ENCODE assay signal across 1 cellular context in the genomic region with DNA sequence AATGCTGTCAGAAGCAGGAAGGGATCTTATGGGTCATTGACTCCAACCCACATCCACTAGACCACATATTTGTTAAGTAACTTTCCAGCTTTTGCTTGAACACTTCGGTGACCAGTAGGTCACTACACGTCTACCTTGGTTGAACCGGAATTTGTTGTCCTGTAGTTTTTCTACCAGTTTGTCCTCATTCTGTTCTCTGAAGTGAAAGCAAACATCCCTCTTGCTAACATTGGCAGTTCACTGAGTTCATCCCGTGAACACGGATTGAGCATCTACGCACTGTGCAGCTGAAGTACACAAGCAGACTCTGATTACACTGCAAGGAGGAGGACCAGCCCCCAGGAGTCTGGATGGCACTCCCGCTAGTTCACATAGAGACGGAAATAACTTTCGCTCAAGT.
TF ChIP-seq lines count a peak whose summit lies in the region.

No MANE protein-coding gene starts in this region.

TF ChIP-seq in neural cell, 6 proteins besides CTCF, POLR2A, EP300 and RAD21 (continued from another document):
- TF ChIP-seq, protein P1, sequence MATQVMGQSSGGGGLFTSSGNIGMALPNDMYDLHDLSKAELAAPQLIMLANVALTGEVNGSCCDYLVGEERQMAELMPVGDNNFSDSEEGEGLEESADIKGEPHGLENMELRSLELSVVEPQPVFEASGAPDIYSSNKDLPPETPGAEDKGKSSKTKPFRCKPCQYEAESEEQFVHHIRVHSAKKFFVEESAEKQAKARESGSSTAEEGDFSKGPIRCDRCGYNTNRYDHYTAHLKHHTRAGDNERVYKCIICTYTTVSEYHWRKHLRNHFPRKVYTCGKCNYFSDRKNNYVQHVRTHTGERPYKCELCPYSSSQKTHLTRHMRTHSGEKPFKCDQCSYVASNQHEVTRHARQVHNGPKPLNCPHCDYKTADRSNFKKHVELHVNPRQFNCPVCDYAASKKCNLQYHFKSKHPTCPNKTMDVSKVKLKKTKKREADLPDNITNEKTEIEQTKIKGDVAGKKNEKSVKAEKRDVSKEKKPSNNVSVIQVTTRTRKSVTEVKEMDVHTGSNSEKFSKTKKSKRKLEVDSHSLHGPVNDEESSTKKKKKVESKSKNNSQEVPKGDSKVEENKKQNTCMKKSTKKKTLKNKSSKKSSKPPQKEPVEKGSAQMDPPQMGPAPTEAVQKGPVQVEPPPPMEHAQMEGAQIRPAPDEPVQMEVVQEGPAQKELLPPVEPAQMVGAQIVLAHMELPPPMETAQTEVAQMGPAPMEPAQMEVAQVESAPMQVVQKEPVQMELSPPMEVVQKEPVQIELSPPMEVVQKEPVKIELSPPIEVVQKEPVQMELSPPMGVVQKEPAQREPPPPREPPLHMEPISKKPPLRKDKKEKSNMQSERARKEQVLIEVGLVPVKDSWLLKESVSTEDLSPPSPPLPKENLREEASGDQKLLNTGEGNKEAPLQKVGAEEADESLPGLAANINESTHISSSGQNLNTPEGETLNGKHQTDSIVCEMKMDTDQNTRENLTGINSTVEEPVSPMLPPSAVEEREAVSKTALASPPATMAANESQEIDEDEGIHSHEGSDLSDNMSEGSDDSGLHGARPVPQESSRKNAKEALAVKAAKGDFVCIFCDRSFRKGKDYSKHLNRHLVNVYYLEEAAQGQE (IDR thresholded peaks at IDR 0.05; ENCODE audit: borderline replicate concordance): no peak
- no peak for TF ChIP-seq EZH2 (IDR thresholded peaks at IDR 0.05; ENCODE audit: borderline replicate concordance, insufficient read depth, low read length, poor library complexity, severe bottlenecking)
- no peak for TF ChIP-seq MXI1 (conservative IDR thresholded peaks at IDR 0.05; ENCODE audit: poor library complexity, severe bottlenecking)
